31 cellular contexts compared by ENCODE assay signal in genomic region chr15:91254766-91255165, GRCh38.
"Had no signal": no experiment of that assay in that cellular context is flagged by ENCODE, and none has a peak within 500 bp of the region (broad histone marks: within the 10 kb centered on the region; RNA-seq: fewer than 3 reads in every experiment).

No MANE protein-coding gene starts in this region.

- H3K27ac Mint-ChIP-seq: activated B cell treated with CpG ODN at 0.5 μM for 24 hours; activated CD4-positive, alpha-beta T cell treated with anti-CD3 and anti-CD28 coated beads for 36 hours; activated naive CD8-positive, alpha-beta T cell treated with anti-CD3 and anti-CD28 coated beads for 36 hours; activated T-cell treated with anti-CD3 and anti-CD28 coated beads, Interleukin-2, amount 50 U/mL, for 24 hours; activated T-helper 2 cell treated with anti-CD3 and anti-CD28 coated beads, Interferon-gamma antibody, Interleukin-2, Interleukin-4, amounts not matched to agents 10 μg/mL and 5 μg/mL and 100 μg/mL, durations not matched to agents 14 hours and 24 hours and 36 hours; natural killer cell; stimulated activated memory B cell treated with anti-CD40 and anti-IgM and Interleukin-4, amounts not matched to agents 10 μg/mL and 1 μg/mL and 100 μg/mL, for 72 hours had no signal

- H3K27me3 ChIP-seq: dorsolateral prefrontal cortex, esophagus muscularis mucosa, sigmoid colon, suprapubic skin, uterus had no signal

- DNase-seq: activated B cell treated with CpG ODN at 0.5 μM for 24 hours; activated CD4-positive, alpha-beta T cell treated with anti-CD3 and anti-CD28 coated beads for 36 hours; activated CD4-positive, alpha-beta T cell treated with anti-CD3 and anti-CD28 coated beads, Interleukin-2, amount 50 U/mL, for 4 hours; activated CD8-positive, alpha-beta memory T cell treated with anti-CD3 and anti-CD28 coated beads for 24 hours; activated CD8-positive, alpha-beta memory T cell treated with anti-CD3 and anti-CD28 coated beads, Interleukin-2, amount 50 U/mL, for 4 hours; activated naive CD4-positive, alpha-beta T cell; activated naive CD8-positive, alpha-beta T cell treated with anti-CD3 and anti-CD28 coated beads for 36 hours; activated T-cell treated with anti-CD3 and anti-CD28 coated beads, Interleukin-2, amount 50 U/mL, for 24 hours; dorsolateral prefrontal cortex; hippocampal formation; left ventricle myocardium superior; mammary epithelial cell; midbrain; natural killer cell; sigmoid colon; stimulated activated CD4-positive, alpha-beta T cell treated with anti-CD3 and anti-CD28 coated beads, Interleukin-15, amount 100 ng/mL, for 24 hours; stomach; transverse colon; uterus had no signal

- H3K79me2 ChIP-seq: parathyroid adenoma had no signal

- H3K9ac ChIP-seq: parathyroid adenoma had no signal

- H3K36me3 Mint-ChIP-seq: activated naive CD8-positive, alpha-beta T cell treated with anti-CD3 and anti-CD28 coated beads for 36 hours; natural killer cell; stimulated activated memory B cell treated with anti-CD40 and anti-IgM and Interleukin-4, amounts not matched to agents 10 μg/mL and 1 μg/mL and 100 μg/mL, for 72 hours had no signal

- H2AFZ ChIP-seq: parathyroid adenoma had no signal

- H3K9me3 ChIP-seq: esophagus muscularis mucosa, sigmoid colon, stomach, suprapubic skin, transverse colon, uterus had no signal

- H3K27ac ChIP-seq: esophagus muscularis mucosa, parathyroid adenoma, sigmoid colon, stomach, suprapubic skin, transverse colon, uterus had no signal

- ATAC-seq: activated CD4-positive, alpha-beta T cell treated with anti-CD3 and anti-CD28 coated beads for 36 hours; left ventricle myocardium superior; natural killer cell; stimulated activated memory B cell treated with anti-CD40 and anti-IgM and Interleukin-4, amounts not matched to agents 10 μg/mL and 1 μg/mL and 100 μg/mL, for 72 hours had no signal

- H3K9me3 Mint-ChIP-seq: activated B cell treated with CpG ODN at 0.5 μM for 24 hours; activated naive CD8-positive, alpha-beta T cell treated with anti-CD3 and anti-CD28 coated beads for 36 hours; activated T-cell treated with anti-CD3 and anti-CD28 coated beads, Interleukin-2, amount 50 U/mL, for 24 hours; activated T-helper 2 cell treated with anti-CD3 and anti-CD28 coated beads, Interferon-gamma antibody, Interleukin-2, Interleukin-4, amounts not matched to agents 10 μg/mL and 5 μg/mL and 100 μg/mL, durations not matched to agents 14 hours and 24 hours and 36 hours; central memory CD8-positive, alpha-beta T cell; natural killer cell; stimulated activated memory B cell treated with anti-CD40 and anti-IgM and Interleukin-4, amounts not matched to agents 10 μg/mL and 1 μg/mL and 100 μg/mL, for 72 hours had no signal

- FAIRE-seq: astrocyte, colon, frontal cortex, islet of Langerhans, TTC549 had no signal

- H3K4me1 ChIP-seq: esophagus muscularis mucosa, parathyroid adenoma, sigmoid colon, stomach, suprapubic skin, transverse colon, uterus had no signal

- H3K36me3 ChIP-seq: esophagus muscularis mucosa, sigmoid colon, stomach, suprapubic skin, transverse colon, uterus had no signal

- H3K4me1 Mint-ChIP-seq: activated B cell treated with CpG ODN at 0.5 μM for 24 hours; activated CD4-positive, alpha-beta T cell treated with anti-CD3 and anti-CD28 coated beads for 36 hours; central memory CD8-positive, alpha-beta T cell; stimulated activated memory B cell treated with anti-CD40 and anti-IgM and Interleukin-4, amounts not matched to agents 10 μg/mL and 1 μg/mL and 100 μg/mL, for 72 hours had no signal

- H3K4me3 ChIP-seq: dorsolateral prefrontal cortex, esophagus muscularis mucosa, sigmoid colon, smooth muscle cell, stomach, suprapubic skin, transverse colon, uterus had no signal

- H3K4me2 ChIP-seq: smooth muscle cell had no signal

- H3K4me3 Mint-ChIP-seq: activated B cell treated with CpG ODN at 0.5 μM for 24 hours; activated CD4-positive, alpha-beta T cell treated with anti-CD3 and anti-CD28 coated beads for 36 hours; activated naive CD8-positive, alpha-beta T cell treated with anti-CD3 and anti-CD28 coated beads for 36 hours; activated T-cell treated with anti-CD3 and anti-CD28 coated beads, Interleukin-2, amount 50 U/mL, for 24 hours; central memory CD8-positive, alpha-beta T cell; natural killer cell; stimulated activated memory B cell treated with anti-CD40 and anti-IgM and Interleukin-4, amounts not matched to agents 10 μg/mL and 1 μg/mL and 100 μg/mL, for 72 hours had no signal
